In genomic region chr3:149453140-149453805, GRCh38 we compare ENCODE assay signal across 25 cellular contexts. TPM values are rescaled to one million over a fixed set of nuclear protein-coding genes. Genes with fewer than 3 reads are reported as not detected.
"Had no signal": no experiment of that assay in that cellular context is flagged by ENCODE, and none has a peak within 500 bp of the region (broad histone marks: within the 10 kb centered on the region; RNA-seq: fewer than 3 reads in every experiment).

No MANE protein-coding gene starts in this region.

- H3K27me3 ChIP-seq: cardiac muscle cell had no signal

- H3K36me3 ChIP-seq: cardiac muscle cell had no signal

- DNase-seq: activated CD4-positive, alpha-beta T cell treated with anti-CD3 and anti-CD28 coated beads for 1 hour; activated CD4-positive, alpha-beta T cell treated with anti-CD3 and anti-CD28 coated beads, Interleukin-2, amount 10 ng/mL, durations not matched to agents 24 days and 14 days; activated CD4-positive, alpha-beta T cell treated with anti-CD3 and anti-CD28 coated beads, Interleukin-2, amount 50 U/mL, for 48 hours; activated effector memory CD4-positive, alpha-beta T cell treated with anti-CD3 and anti-CD28 coated beads, Interleukin-2, amount 50 U/mL, for 16 hours; activated naive CD4-positive, alpha-beta T cell treated with Interleukin-2 at 50 U/mL for 16 hours; activated naive CD8-positive, alpha-beta T cell treated with anti-CD3 and anti-CD28 coated beads, Interleukin-2, amount 50 U/mL, for 24 hours; activated T-cell treated with anti-CD3 and anti-CD28 coated beads, Interleukin-2, amount 50 U/mL, for 4 hours; amygdala; MM.1S; NCI-H1092; NCI-H1417; NCI-H1930; NCI-H2107; NCI-H2171 treated with DMSO at 0.1 percent for 48 hours; NCI-H226; NCI-H69; NK-92 treated with Interleukin-12 subunit alpha and Interleukin-12 subunit beta, amount 100 ng/mL, for 24 hours; SHP77; T-helper 17 cell; T-helper 9 cell had no signal

- H3K27ac ChIP-seq: cardiac muscle cell had no signal

- FAIRE-seq: astrocyte, RCC 7860 had no signal

- H3K4me3 ChIP-seq: cardiac muscle cell had no signal

- ATAC-seq: activated naive CD4-positive, alpha-beta T cell treated with anti-CD3 and anti-CD28 coated beads, Interleukin-2, amount 50 U/mL, for 72 hours; activated naive CD8-positive, alpha-beta T cell treated with anti-CD3 and anti-CD28 coated beads, Interleukin-2, amount 50 U/mL, for 24 hours; activated T-cell treated with anti-CD3 and anti-CD28 coated beads, Interleukin-2, amount 50 U/mL, for 4 hours; T-helper 17 cell; WTC11 had no signal

RNA-seq across cellular contexts. Expression of gene TM4SF4, which starts 21.2 kb away (rescaled TPM):
- total RNA-seq: activated CD4-positive, alpha-beta T cell treated with anti-CD3 and anti-CD28 coated beads, Interleukin-2, amount 10 ng/mL, durations not matched to agents 24 days and 14 days; activated naive CD4-positive, alpha-beta T cell treated with anti-CD3 and anti-CD28 coated beads, Interleukin-2, amount 50 U/mL, for 72 hours; astrocyte; cardiac muscle cell; T-helper 17 cell had no signal
